Comparison of ENCODE assay signal across 31 cellular contexts in the genomic region with DNA sequence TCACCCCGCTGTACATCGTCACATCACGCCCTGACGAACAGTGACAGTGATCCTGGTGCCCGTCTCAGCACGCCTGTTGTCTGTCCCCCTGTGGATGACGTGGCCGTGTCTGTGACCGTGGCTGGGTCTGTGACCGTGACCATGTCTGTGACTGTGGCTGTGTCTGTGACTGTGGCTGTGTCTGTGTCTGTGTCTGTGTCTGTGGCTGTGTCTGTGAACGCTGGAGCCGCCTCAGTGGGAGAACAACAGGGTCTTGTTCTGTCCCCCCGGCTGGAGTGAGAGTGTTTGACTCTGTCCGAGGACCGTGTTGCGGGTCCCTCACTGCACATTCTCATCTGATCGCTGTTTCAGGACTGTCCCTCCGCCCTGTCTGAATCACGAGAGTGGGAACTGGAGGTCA.
"Had no signal": no experiment of that assay in that cellular context is flagged by ENCODE, and none has a peak within 500 bp of the region (broad histone marks: within the 10 kb centered on the region; RNA-seq: fewer than 3 reads in every experiment).

No MANE protein-coding gene starts in this region.

- H3K27me3 ChIP-seq: brain microvascular endothelial cell had no signal

- H3K27ac Mint-ChIP-seq: activated B cell treated with CpG ODN at 0.5 μM for 24 hours; activated CD4-positive, alpha-beta memory T cell treated with anti-CD3 and anti-CD28 coated beads for 36 hours; activated CD8-positive, alpha-beta memory T cell treated with anti-CD3 and anti-CD28 coated beads, Interleukin-2, amount 10 ng/mL, durations not matched to agents 7 days and 5 days; activated CD8-positive, alpha-beta T cell treated with anti-CD3 and anti-CD28 coated beads, Interleukin-2, amount 10 ng/mL, durations not matched to agents 7 days and 5 days; activated naive CD8-positive, alpha-beta T cell; activated T-helper 1 cell treated with anti-CD3 and anti-CD28 coated beads, Interleukin-12 subunit alpha, Interleukin-12 subunit beta, Interleukin-2, Interleukin-4 antibody, amounts not matched to agents 30 ng/mL and 10 ng/mL and 1 ng/mL, durations not matched to agents 14 hours and 24 hours and 36 hours; T-helper 17 cell; T-helper 2 cell treated with Interferon-gamma antibody and Interleukin-4, amounts not matched to agents 5 μg/mL and 100 μg/mL, for 36 hours had no signal

- H3K9me3 Mint-ChIP-seq: activated T-helper 1 cell treated with anti-CD3 and anti-CD28 coated beads, Interleukin-12 subunit alpha, Interleukin-12 subunit beta, Interleukin-2, Interleukin-4 antibody, amounts not matched to agents 30 ng/mL and 10 ng/mL and 1 ng/mL, durations not matched to agents 14 hours and 24 hours and 36 hours; central memory CD8-positive, alpha-beta T cell; T-helper 2 cell treated with Interferon-gamma antibody and Interleukin-4, amounts not matched to agents 5 μg/mL and 100 μg/mL, for 36 hours had no signal

- H3K27ac ChIP-seq: brain microvascular endothelial cell, WERI-Rb-1 had no signal

- DNase-seq: activated B cell treated with CpG ODN at 0.5 μM for 24 hours; activated CD4-positive, alpha-beta memory T cell treated with anti-CD3 and anti-CD28 coated beads for 36 hours; activated CD4-positive, alpha-beta T cell treated with anti-CD3 and anti-CD28 coated beads for 48 hours; activated CD4-positive, alpha-beta T cell treated with anti-CD3 and anti-CD28 coated beads, Interleukin-2, amount 50 U/mL, for 1 hour; activated CD8-positive, alpha-beta memory T cell treated with anti-CD3 and anti-CD28 coated beads, Interleukin-2, amount 10 ng/mL, durations not matched to agents 7 days and 5 days; activated CD8-positive, alpha-beta memory T cell treated with anti-CD3 and anti-CD28 coated beads, Interleukin-2, amount 50 U/mL, for 4 hours; activated CD8-positive, alpha-beta T cell treated with anti-CD3 and anti-CD28 coated beads, Interleukin-2, amount 10 ng/mL, durations not matched to agents 7 days and 5 days; activated gamma-delta T cell; activated naive CD4-positive, alpha-beta T cell; activated naive CD4-positive, alpha-beta T cell treated with anti-CD3 and anti-CD28 coated beads, Interleukin-2, amount 50 U/mL, for 16 hours; activated T-cell treated with anti-CD3 and anti-CD28 coated beads, Interleukin-2, amount 50 U/mL, for 1 hour; activated T-cell treated with anti-CD3 and anti-CD28 coated beads, Interleukin-2, amount 50 U/mL, for 48 hours; amniotic stem cell; brain microvascular endothelial cell; effector CD8-positive, alpha-beta T cell; foreskin fibroblast; T-helper 1 cell; T-helper 17 cell; T1000; WERI-Rb-1 had no signal

- ATAC-seq: activated CD4-positive, CD25-positive, alpha-beta regulatory T cell treated with anti-CD3 and anti-CD28 coated beads, Interleukin-2, amount 50 U/mL, for 24 hours; activated CD8-positive, alpha-beta memory T cell treated with anti-CD3 and anti-CD28 coated beads, Interleukin-2, amount 10 ng/mL, durations not matched to agents 7 days and 5 days; activated CD8-positive, alpha-beta T cell treated with anti-CD3 and anti-CD28 coated beads, Interleukin-2, amount 10 ng/mL, durations not matched to agents 7 days and 5 days; esophagus mucosa; T-helper 17 cell had no signal

- FAIRE-seq: astrocyte, bronchial epithelial cell, colon, endometrium, frontal cortex had no signal

- H3K4me1 Mint-ChIP-seq: activated B cell treated with CpG ODN at 0.5 μM for 24 hours; activated CD8-positive, alpha-beta memory T cell treated with anti-CD3 and anti-CD28 coated beads, Interleukin-2, amount 10 ng/mL, durations not matched to agents 7 days and 5 days; central memory CD8-positive, alpha-beta T cell; T-helper 17 cell had no signal

- H3K4me3 Mint-ChIP-seq: activated B cell treated with CpG ODN at 0.5 μM for 24 hours; activated CD4-positive, alpha-beta memory T cell treated with anti-CD3 and anti-CD28 coated beads for 36 hours; activated CD8-positive, alpha-beta memory T cell treated with anti-CD3 and anti-CD28 coated beads, Interleukin-2, amount 10 ng/mL, durations not matched to agents 7 days and 5 days; activated CD8-positive, alpha-beta T cell treated with anti-CD3 and anti-CD28 coated beads, Interleukin-2, amount 10 ng/mL, durations not matched to agents 7 days and 5 days; activated naive CD8-positive, alpha-beta T cell; activated T-helper 1 cell treated with anti-CD3 and anti-CD28 coated beads, Interleukin-12 subunit alpha, Interleukin-12 subunit beta, Interleukin-2, Interleukin-4 antibody, amounts not matched to agents 30 ng/mL and 10 ng/mL and 1 ng/mL, durations not matched to agents 14 hours and 24 hours and 36 hours; central memory CD8-positive, alpha-beta T cell; T-helper 17 cell; T-helper 2 cell treated with Interferon-gamma antibody and Interleukin-4, amounts not matched to agents 5 μg/mL and 100 μg/mL, for 36 hours had no signal

- H3K36me3 ChIP-seq: brain microvascular endothelial cell, WERI-Rb-1 had no signal

- H3K27me3 Mint-ChIP-seq: activated B cell treated with CpG ODN at 0.5 μM for 24 hours; activated CD4-positive, alpha-beta memory T cell treated with anti-CD3 and anti-CD28 coated beads for 36 hours; activated CD8-positive, alpha-beta memory T cell treated with anti-CD3 and anti-CD28 coated beads, Interleukin-2, amount 10 ng/mL, durations not matched to agents 7 days and 5 days; activated naive CD8-positive, alpha-beta T cell; central memory CD8-positive, alpha-beta T cell; T-helper 17 cell had no signal

- H3K36me3 Mint-ChIP-seq: activated CD4-positive, alpha-beta memory T cell treated with anti-CD3 and anti-CD28 coated beads for 36 hours; activated CD8-positive, alpha-beta memory T cell treated with anti-CD3 and anti-CD28 coated beads, Interleukin-2, amount 10 ng/mL, durations not matched to agents 7 days and 5 days; activated naive CD8-positive, alpha-beta T cell had no signal
